8 cellular contexts compared by ENCODE assay signal in the genomic region with DNA sequence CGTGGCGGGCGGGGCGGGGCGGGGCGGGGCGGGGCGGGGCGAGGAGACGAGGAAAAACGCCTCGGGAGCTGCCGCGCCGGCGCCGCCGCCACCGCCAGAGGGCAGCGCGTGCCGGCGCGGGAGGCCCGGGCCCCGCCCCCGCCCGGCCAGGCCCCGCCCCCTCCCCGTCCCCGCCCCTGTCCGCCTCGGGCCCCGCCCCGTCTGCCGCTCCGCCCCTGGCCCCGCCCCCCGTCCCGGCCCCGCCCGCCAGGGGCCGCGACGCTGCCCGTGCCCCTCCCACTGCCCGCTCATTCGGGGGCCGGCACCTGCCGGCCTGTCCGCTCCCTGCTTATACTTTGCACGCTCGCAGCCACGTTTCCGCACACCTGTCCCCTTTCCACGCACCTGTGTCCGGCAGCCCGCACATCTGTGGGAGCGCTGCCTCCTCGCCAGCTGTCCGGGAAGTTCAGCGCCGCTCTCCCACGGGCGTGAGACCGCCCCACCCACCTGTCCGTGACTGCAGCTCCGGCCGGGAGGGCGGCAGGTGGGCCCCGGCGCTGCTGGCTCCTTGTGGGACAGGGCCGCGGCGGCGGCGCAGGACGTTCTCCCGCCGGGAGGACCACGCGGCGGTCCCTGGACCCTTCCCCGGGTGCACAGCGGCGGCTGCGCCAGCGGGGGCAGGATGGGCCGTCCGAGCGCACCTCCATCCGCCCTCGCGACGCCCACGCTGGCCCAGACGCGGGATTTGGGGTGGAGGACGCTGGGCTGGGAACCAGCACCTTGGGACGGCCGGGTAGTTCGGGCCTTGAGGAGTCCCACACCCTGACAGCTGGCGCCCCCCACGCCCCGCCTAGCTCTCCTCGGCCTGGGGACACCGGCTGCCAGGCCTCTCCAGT. TPM values are rescaled to one million over a fixed set of nuclear protein-coding genes. Genes with fewer than 3 reads are reported as not detected.
A peak's percentile ranks its signal among the peaks of the same experiment; 100 is the strongest.
DNase-seq lines count a peak whose midpoint lies in the region; ATAC-seq and TF ChIP-seq lines count a peak whose summit lies in the region.

No MANE protein-coding gene starts in this region.

- H3K27ac ChIP-seq in suprapubic skin, result peak overlapping the region; percentile 85

- peaks cover 25% of the 10 kb centered on the region for H3K27me3 ChIP-seq in suprapubic skin

- TF ChIP-seq CTCF in GM12865 (IDR thresholded peaks at IDR 0.05; ENCODE audit: insufficient read depth, low read depth, low read length, missing control alignments) (peak; percentile 22), suprapubic skin (IDR thresholded peaks at IDR 0.05) (peak in 1 of 2 donors; percentile 17)

- H3K36me3 ChIP-seq in suprapubic skin, result no peaks in the 10 kb centered on the region

- no peak for TF ChIP-seq POLR2A in suprapubic skin (IDR thresholded peaks at IDR 0.05)

- H3K4me3 ChIP-seq in GM12865 (ENCODE audit: low read depth, low read length), result peak overlapping the region; percentile 56
- peak overlapping the region; percentile 65 for H3K4me3 ChIP-seq in suprapubic skin

- peaks cover 31% of the 10 kb centered on the region for H3K4me1 ChIP-seq in suprapubic skin

- H3K9me3 ChIP-seq in suprapubic skin, result no peaks in the 10 kb centered on the region

- DNase-seq in GM12865 (ENCODE audit: low read depth) (peak; percentile 71), RPMI7951 (ENCODE audit: low read depth) (peak; percentile 36), activated gamma-delta T cell treated with Interleukin-2 at 50 U/mL for 16 hours (peak; percentile 74), globus pallidus (ENCODE audit: low spot score) (peak; percentile 64), occipital lobe (lab: John Stamatoyannopoulos, UW) (peak; percentile 44), suprapubic skin (ENCODE audit: low spot score in 2 of 2) (no peak), NCI-H187 (lab: John Stamatoyannopoulos, UW) (no peak)

- ATAC-seq in HG02840 (IDR thresholded peaks at IDR 0.05; ENCODE audit: low FRiP score, unreplicated experiment), result peak; percentile 47

- 0% methylated on average over 13 of the region's 107 CpGs for WGBS in suprapubic skin

- no peak for TF ChIP-seq EP300 in suprapubic skin (IDR thresholded peaks at IDR 0.05)

RNA-seq across cellular contexts. Expression of gene FGFRL1, which starts 1.5 kb away (rescaled TPM):
- 3.1 and 4.6 TPM in 2 replicates for total RNA-seq in RPMI7951 (2014; rRNA removed; shearing (Covaris generic))
- total RNA-seq in occipital lobe (2.3 TPM), suprapubic skin (10 to 100 TPM in 3 of 4 donors, 1 to 10 TPM in 1; 9.0 to 19.9 (median 12.0) TPM)

RNA-seq across cellular contexts. Expression of gene SLC26A1, which starts 16.7 kb away (rescaled TPM):
- total RNA-seq in RPMI7951 (2014; rRNA removed; shearing (Covaris generic)), result not detected in 2 replicates
- total RNA-seq in occipital lobe, result 4.2 TPM
- total RNA-seq in suprapubic skin, result under 1 TPM in 1 of 4 donors, not detected in 3; 0.30 TPM

RNA-seq across cellular contexts. Expression of gene IDUA, which starts 23.0 kb away (rescaled TPM):
- 0.60 and 2.0 TPM in 2 replicates for total RNA-seq in RPMI7951 (2014; rRNA removed; shearing (Covaris generic))
- total RNA-seq in occipital lobe (6.9 TPM), suprapubic skin (10 to 100 TPM; 11.0 to 33.1 (median 19.7) TPM)

RNA-seq across cellular contexts. Expression of gene DGKQ, which starts 36.5 kb away (rescaled TPM):
- total RNA-seq in RPMI7951 (2014; rRNA removed; shearing (Covaris generic)), result 1.6 TPM in 2 replicates
- total RNA-seq in occipital lobe (6.7 TPM), suprapubic skin (10 to 100 TPM; 19.5 to 27.6 (median 23.8) TPM)

Comparison
In these comparisons a context has a peak if more than half of its experiments do, and no peak if none do; other contexts are left out.
1. DNase-seq: peak in GM12865 (single experiment), RPMI7951 (single experiment), activated gamma-delta T cell treated with Interleukin-2 at 50 U/mL for 16 hours (single experiment), globus pallidus (single experiment) and occipital lobe (single experiment); none in suprapubic skin (0 of 2) and NCI-H187 (0 of 2).